Comparison of ENCODE assay signal across 19 cellular contexts in genomic region chr2:74051504-74051903, GRCh38.
A peak's percentile ranks its signal among the peaks of the same experiment; 100 is the strongest.
DNase-seq lines count a peak whose midpoint lies in the region; ATAC-seq and TF ChIP-seq lines count a peak whose summit lies in the region.
"Had no signal": no experiment of that assay in that cellular context is flagged by ENCODE, and none has a peak within 500 bp of the region (broad histone marks: within the 10 kb centered on the region; RNA-seq: fewer than 3 reads in every experiment).

No MANE protein-coding gene starts in this region.

- H3K27me3 Mint-ChIP-seq in activated T-helper 17 cell treated with anti-CD3 and anti-CD28 coated beads, Interleukin-2, amount 50 U/mL, for 72 hours: no peaks in the 10 kb centered on the region
- H3K27me3 Mint-ChIP-seq in naive thymus-derived CD4-positive, alpha-beta T cell: no peaks in the 10 kb centered on the region
- no peaks in the 10 kb centered on the region for H3K27me3 Mint-ChIP-seq in activated T-helper 1 cell treated with anti-CD3 and anti-CD28 coated beads, Interleukin-12 subunit alpha, Interleukin-12 subunit beta, Interleukin-2, Interleukin-4 antibody, amounts not matched to agents 30 ng/mL and 10 ng/mL and 1 ng/mL, durations not matched to agents 14 hours and 24 hours and 36 hours (ENCODE audit: insufficient read depth)
- H3K27me3 Mint-ChIP-seq: T-helper 17 cell had no signal

- no peak overlapping the region for H3K9ac ChIP-seq in Loucy (ENCODE audit: low read depth, low read length, poor library complexity, severe bottlenecking)

- no peaks in the 10 kb centered on the region for H3K27me3 ChIP-seq in Loucy (ENCODE audit: insufficient read depth, low read length, poor library complexity, severe bottlenecking)
- no peaks in the 10 kb centered on the region for H3K27me3 ChIP-seq in naive thymus-derived CD4-positive, alpha-beta T cell (ENCODE audit: control insufficient read depth in 2 of 2, insufficient read depth in 2 of 2, low read length in 2 of 2)
- H3K27me3 ChIP-seq: foreskin keratinocyte, stomach, uterus had no signal

- no peaks in the 10 kb centered on the region for H3K9me3 Mint-ChIP-seq in activated T-helper 17 cell treated with anti-CD3 and anti-CD28 coated beads, Interleukin-2, amount 50 U/mL, for 72 hours
- H3K9me3 Mint-ChIP-seq in naive thymus-derived CD4-positive, alpha-beta T cell: peaks cover 0 to 1% (median 0%) of the 10 kb centered on the region in 11 donors
- H3K9me3 Mint-ChIP-seq in activated T-helper 1 cell treated with anti-CD3 and anti-CD28 coated beads, Interleukin-12 subunit alpha, Interleukin-12 subunit beta, Interleukin-2, Interleukin-4 antibody, amounts not matched to agents 30 ng/mL and 10 ng/mL and 1 ng/mL, durations not matched to agents 14 hours and 24 hours and 36 hours: no peaks in the 10 kb centered on the region

- DNase-seq in NCI-H2171 treated with DMSO at 0.1 percent for 48 hours (lab: John Stamatoyannopoulos, UW) (peak; percentile 16), NCI-H2171 (lab: John Stamatoyannopoulos, UW) (no peak)
- no peak for DNase-seq in naive thymus-derived CD4-positive, alpha-beta T cell
- DNase-seq in activated T-helper 1 cell treated with anti-CD3 and anti-CD28 coated beads, Interleukin-12 subunit alpha, Interleukin-12 subunit beta, Interleukin-2, Interleukin-4 antibody, amounts not matched to agents 30 ng/mL and 10 ng/mL and 1 ng/mL, durations not matched to agents 14 hours and 24 hours and 36 hours (ENCODE audit: low spot score): no peak
- DNase-seq: amygdala, cerebellar nuclear complex, foreskin keratinocyte, GF-D8, NCI-H226, nucleus accumbens, right cardiac atrium, SIG-M5, stomach, T-helper 17 cell, uterus had no signal

- peaks cover 45% of the 10 kb centered on the region for H3K36me3 Mint-ChIP-seq in activated T-helper 17 cell treated with anti-CD3 and anti-CD28 coated beads, Interleukin-2, amount 50 U/mL, for 72 hours (ENCODE audit: low read depth)
- H3K36me3 Mint-ChIP-seq in naive thymus-derived CD4-positive, alpha-beta T cell: peaks cover 7 to 34% (median 14%) of the 10 kb centered on the region in 5 donors
- H3K36me3 Mint-ChIP-seq in activated T-helper 1 cell treated with anti-CD3 and anti-CD28 coated beads, Interleukin-12 subunit alpha, Interleukin-12 subunit beta, Interleukin-2, Interleukin-4 antibody, amounts not matched to agents 30 ng/mL and 10 ng/mL and 1 ng/mL, durations not matched to agents 14 hours and 24 hours and 36 hours (ENCODE audit: low read depth): peaks cover 12% of the 10 kb centered on the region

- CTCF ChIA-PET in naive thymus-derived CD4-positive, alpha-beta T cell (lab: Charles Lee): interaction anchor here (0.6 to 1.3 kb wide), 2 partner anchors 141 to 578 kb away, joined by 3 read pairs; no protein-coding TSS in a partner anchor

- peaks cover 22% of the 10 kb centered on the region for H3K4me1 Mint-ChIP-seq in activated T-helper 17 cell treated with anti-CD3 and anti-CD28 coated beads, Interleukin-2, amount 50 U/mL, for 72 hours
- peaks cover 33 to 75% (median 57%) of the 10 kb centered on the region in 7 donors for H3K4me1 Mint-ChIP-seq in naive thymus-derived CD4-positive, alpha-beta T cell
- H3K4me1 Mint-ChIP-seq in activated T-helper 1 cell treated with anti-CD3 and anti-CD28 coated beads, Interleukin-12 subunit alpha, Interleukin-12 subunit beta, Interleukin-2, Interleukin-4 antibody, amounts not matched to agents 30 ng/mL and 10 ng/mL and 1 ng/mL, durations not matched to agents 14 hours and 24 hours and 36 hours (ENCODE audit: low read depth): peaks cover 17% of the 10 kb centered on the region

- peaks cover 5% of the 10 kb centered on the region; the same call in 1 of the 2 replicates for H3F3A ChIP-seq in Loucy (ENCODE audit: low read depth)

- peaks cover 16% of the 10 kb centered on the region for H4K20me1 ChIP-seq in Loucy (ENCODE audit: insufficient read depth, low read length, poor library complexity, severe bottlenecking)

- peaks cover 58% of the 10 kb centered on the region for H3K4me1 ChIP-seq in Loucy (ENCODE audit: insufficient read depth, low read length, poor library complexity, severe bottlenecking)
- peaks cover 17 to 20% of the 10 kb centered on the region in 2 donors for H3K4me1 ChIP-seq in naive thymus-derived CD4-positive, alpha-beta T cell (ENCODE audit: control insufficient read depth in 2 of 2, insufficient read depth in 2 of 2, low read length in 2 of 2)
- H3K4me1 ChIP-seq: foreskin keratinocyte, uterus had no signal

- H3K9me2 ChIP-seq in Loucy (replicated peaks; ENCODE audit: low read depth, low read length): no peaks in the 10 kb centered on the region

- H3K27ac Mint-ChIP-seq in activated T-helper 17 cell treated with anti-CD3 and anti-CD28 coated beads, Interleukin-2, amount 50 U/mL, for 72 hours: peak overlapping the region; percentile 37
- peak overlapping the region in 8 of 9 donors; percentile 59 to 93 (median 80) for H3K27ac Mint-ChIP-seq in naive thymus-derived CD4-positive, alpha-beta T cell
- H3K27ac Mint-ChIP-seq in activated T-helper 1 cell treated with anti-CD3 and anti-CD28 coated beads, Interleukin-12 subunit alpha, Interleukin-12 subunit beta, Interleukin-2, Interleukin-4 antibody, amounts not matched to agents 30 ng/mL and 10 ng/mL and 1 ng/mL, durations not matched to agents 14 hours and 24 hours and 36 hours: no peak overlapping the region

- no peak overlapping the region for H3K4me3 Mint-ChIP-seq in activated T-helper 17 cell treated with anti-CD3 and anti-CD28 coated beads, Interleukin-2, amount 50 U/mL, for 72 hours
- H3K4me3 Mint-ChIP-seq in naive thymus-derived CD4-positive, alpha-beta T cell: no peak overlapping the region
- H3K4me3 Mint-ChIP-seq in activated T-helper 1 cell treated with anti-CD3 and anti-CD28 coated beads, Interleukin-12 subunit alpha, Interleukin-12 subunit beta, Interleukin-2, Interleukin-4 antibody, amounts not matched to agents 30 ng/mL and 10 ng/mL and 1 ng/mL, durations not matched to agents 14 hours and 24 hours and 36 hours: no peak overlapping the region
- H3K4me3 Mint-ChIP-seq: T-helper 17 cell had no signal

- H3K27ac ChIP-seq in naive thymus-derived CD4-positive, alpha-beta T cell (ENCODE audit: low read depth, low read length): no peak overlapping the region
- H3K27ac ChIP-seq: foreskin keratinocyte, stomach, uterus had no signal

- no peaks in the 10 kb centered on the region for H3K9me3 ChIP-seq in Loucy (ENCODE audit: insufficient read depth, low read depth, low read length)
- no peaks in the 10 kb centered on the region for H3K9me3 ChIP-seq in naive thymus-derived CD4-positive, alpha-beta T cell (ENCODE audit: control insufficient read depth in 2 of 3, low read length in 3 of 3)
- H3K9me3 ChIP-seq: stomach, uterus had no signal

- POLR2A ChIA-PET in naive thymus-derived CD4-positive, alpha-beta T cell (lab: Charles Lee): interaction anchor here (1.1 to 1.4 kb wide), 2 partner anchors 10 to 20 kb away, joined by 3 to 7 read pairs; no protein-coding TSS in a partner anchor

- no peak overlapping the region for H2AFZ ChIP-seq in Loucy (ENCODE audit: low read length)

- intact Hi-C loops in naive thymus-derived CD4-positive, alpha-beta T cell (cut with micrococcal nuclease): loop anchor here in 1 of 2 donors (5.0 kb wide), 1 partner anchor 34 kb away; no protein-coding TSS in a partner anchor
- intact Hi-C loops in activated T-helper 1 cell treated with anti-CD3 and anti-CD28 coated beads, Interleukin-12 subunit alpha, Interleukin-12 subunit beta, Interleukin-2, Interleukin-4 antibody, amounts not matched to agents 30 ng/mL and 10 ng/mL and 1 ng/mL, durations not matched to agents 14 hours and 24 hours and 36 hours (cut with micrococcal nuclease): no loop called here

- H3K4me3 ChIP-seq in Loucy (ENCODE audit: low read length, poor library complexity, severe bottlenecking): no peak overlapping the region
- no peak overlapping the region for H3K4me3 ChIP-seq in naive thymus-derived CD4-positive, alpha-beta T cell (ENCODE audit: low read length)
- H3K4me3 ChIP-seq: stomach, uterus had no signal

- H3K4me2 ChIP-seq in Loucy (ENCODE audit: low read depth, low read length, poor library complexity, severe bottlenecking): peak overlapping the region; percentile 8

- ATAC-seq in activated T-helper 17 cell treated with anti-CD3 and anti-CD28 coated beads, Interleukin-2, amount 50 U/mL, for 72 hours (replicated peaks): no peak
- ATAC-seq in naive thymus-derived CD4-positive, alpha-beta T cell: no peak
- ATAC-seq in GM21447 (IDR thresholded peaks at IDR 0.05; ENCODE audit: unreplicated experiment): no peak
- ATAC-seq in HG03139 (IDR thresholded peaks at IDR 0.05; ENCODE audit: unreplicated experiment): no peak
- ATAC-seq: foreskin keratinocyte, right cardiac atrium, T-helper 17 cell had no signal

- TF ChIP-seq CTCF in Loucy (conservative IDR thresholded peaks at IDR 0.05; ENCODE audit: low read length): no peak

- H3K36me3 ChIP-seq in Loucy (ENCODE audit: insufficient read depth, low read length): peaks cover 42% of the 10 kb centered on the region; the same call in 1 of the 2 replicates
- H3K36me3 ChIP-seq in naive thymus-derived CD4-positive, alpha-beta T cell (ENCODE audit: control insufficient read depth in 2 of 3, insufficient read depth in 3 of 3, low read length in 3 of 3): peaks cover 0 to 35% (median 6%) of the 10 kb centered on the region in 3 experiments
- H3K36me3 ChIP-seq: uterus had no signal

- peaks cover 90% of the 10 kb centered on the region for H3K79me2 ChIP-seq in Loucy (ENCODE audit: insufficient read depth, low read length)
